12 cellular contexts compared by ENCODE assay signal in genomic region chr2:55045685-55046221, GRCh38. TPM values are rescaled to one million over a fixed set of nuclear protein-coding genes. Genes with fewer than 3 reads are reported as not detected.
DNase-seq lines count a peak whose midpoint lies in the region; ATAC-seq, FAIRE-seq and TF ChIP-seq lines count a peak whose summit lies in the region.
"Had no signal": no experiment of that assay in that cellular context is flagged by ENCODE, and none has a peak within 500 bp of the region (broad histone marks: within the 10 kb centered on the region; RNA-seq: fewer than 3 reads in every experiment).

No MANE protein-coding gene starts in this region.

- DNase-seq in left ventricle myocardium inferior (no peak), left cardiac atrium (no peak), GM12878 (ENCODE audit: low read depth, low spot score) (no peak), kidney epithelial cell (ENCODE audit: low read depth) (no peak), uterus (no peak), iPS-NIHi7 (ENCODE audit: extremely low spot score) (no peak), anterior cingulate cortex (lab: John Stamatoyannopoulos, UW) (no peak), SKM-1 (lab: John Stamatoyannopoulos, UW; ENCODE audit: unreplicated experiment) (no peak)
- DNase-seq: activated T-cell treated with anti-CD3 and anti-CD28 coated beads, Interleukin-2, amount 50 U/mL, for 24 hours; NCI-H446; T-helper 9 cell had no signal

- ATAC-seq in left cardiac atrium, result no peak
- no peak for ATAC-seq in GM12878

- H3K27ac ChIP-seq in left ventricle myocardium inferior (replicated peaks) (no peak overlapping the region), GM12878 (ENCODE audit: control insufficient read depth, insufficient read depth) (no peak overlapping the region), uterus (peak overlapping the region; percentile 5 to 42)

- no peak overlapping the region for H3K9ac ChIP-seq in GM12878 (ENCODE audit: control insufficient read depth, insufficient read depth, low read length)

- RAD21 ChIA-PET in GM12878 (lab: Charles Lee; ENCODE audit: unreplicated experiment), result interaction anchor here (0.9 to 1.6 kb wide), 7 partner anchors 11 to 146 kb away, joined by 3 to 13 read pairs (median 4); no protein-coding TSS in a partner anchor

- TF ChIP-seq RAD21 in GM12878 (IDR thresholded peaks at IDR 0.05; ENCODE audit: insufficient read depth, low read depth, low read length), result no peak

- H4K20me1 ChIP-seq in GM12878 (ENCODE audit: control insufficient read depth, insufficient read depth), result no peaks in the 10 kb centered on the region

- H3K4me1 ChIP-seq in left ventricle myocardium inferior (peaks cover 65% of the 10 kb centered on the region), GM12878 (ENCODE audit: control insufficient read depth, insufficient read depth, low read length) (no peaks in the 10 kb centered on the region), uterus (no peaks in the 10 kb centered on the region)

- intact Hi-C loops in left ventricle myocardium inferior (cut with micrococcal nuclease) (no loop called here), left cardiac atrium (cut with DNase I) (loop anchor here (5.0 to 10.0 kb wide), 2 partner anchors 67 to 119 kb away; no protein-coding TSS in a partner anchor), GM12878 (cut with micrococcal nuclease; ENCODE audit: unreplicated experiment) (loop anchor here (1.0 to 10.0 kb wide), 3 partner anchors 8 to 471 kb away; partner anchors contain the start of gene CCDC88A), uterus (cut with DNase I; ENCODE audit: low total_unique reads) (no loop called here)

- BruUV-seq in GM12878 (replicated peaks; lab: Mats Ljungman, UMichigan), result no TSS peak

- 71% methylated on average over 6 of the region's 6 CpGs for WGBS in GM12878 (ENCODE audit: insufficient coverage, insufficient replicate concordance, low lambda C conversion rate, missing lambda C conversion rate)

- TF ChIP-seq EP300 in GM12878 (IDR thresholded peaks at IDR 0.05; ENCODE audit: borderline replicate concordance in 1 of 2, control insufficient read depth in 1 of 2, low read depth in 2 of 2, low read length in 2 of 2), result no peak

- H3K36me3 ChIP-seq in left ventricle myocardium inferior (no peaks in the 10 kb centered on the region), GM12878 (ENCODE audit: control insufficient read depth in 2 of 2, insufficient read depth in 2 of 2, low read length in 1 of 2) (no peaks in the 10 kb centered on the region), kidney epithelial cell (ENCODE audit: control insufficient read depth, insufficient read depth, low read length) (no peaks in the 10 kb centered on the region), uterus (no peaks in the 10 kb centered on the region)
- H3K36me3 ChIP-seq: HAP-1 had no signal

- SMC1A ChIA-PET in GM12878 (lab: Charles Lee; ENCODE audit: uncharacterized antibody, unreplicated experiment), result interaction anchor here (0.5 to 2.0 kb wide), 20 partner anchors 8 to 776 kb away, joined by 3 to 11 read pairs (median 4); no protein-coding TSS in a partner anchor

- no peak for FAIRE-seq in GM12878 (lab: Jason Lieb, UNC)

- TF ChIP-seq POLR2A in GM12878 (IDR thresholded peaks at IDR 0.05; ENCODE audit: low read depth, low read length), result no peak
- TF ChIP-seq POLR2A in uterus (IDR thresholded peaks at IDR 0.05), result no peak

- CTCF ChIA-PET in GM12878 (lab: Yijun Ruan, JAX), result interaction anchor here (0.6 to 1.6 kb wide), 11 partner anchors 9 to 146 kb away, joined by 3 to 8 read pairs (median 4); no protein-coding TSS in a partner anchor

- H3K27me3 ChIP-seq in left ventricle myocardium inferior (ENCODE audit: low read depth) (no peaks in the 10 kb centered on the region), GM12878 (replicated peaks in 1 of 2; ENCODE audit: control insufficient read depth in 2 of 2, insufficient read depth in 2 of 2, low read length in 1 of 2) (no peaks in the 10 kb centered on the region), kidney epithelial cell (ENCODE audit: control insufficient read depth, insufficient read depth, low read length) (no peaks in the 10 kb centered on the region), uterus (no peaks in the 10 kb centered on the region)

- in situ Hi-C loops in GM12878 (cut with MboI), result no loop called here

- POLR2A ChIA-PET in GM12878 (lab: Charles Lee), result interaction anchor here (0.9 to 2.7 kb wide), 3 partner anchors 13 to 35 kb away, joined by 3 to 8 read pairs (median 4); no protein-coding TSS in a partner anchor

- peaks cover 90% of the 10 kb centered on the region for H3K79me2 ChIP-seq in GM12878 (ENCODE audit: control insufficient read depth, insufficient read depth, low read length)

- TF ChIP-seq CTCF in left ventricle myocardium inferior (IDR thresholded peaks at IDR 0.05; ENCODE audit: borderline replicate concordance) (no peak), GM12878 (IDR thresholded peaks at IDR 0.05 in 2 of 3, conservative IDR thresholded peaks at IDR 0.05 in 1 of 3; ENCODE audit: control insufficient read depth in 2 of 3, extremely low read depth in 1 of 3, insufficient read depth in 1 of 3, low read depth in 3 of 3, low read length in 3 of 3) (no peak), kidney epithelial cell (IDR thresholded peaks at IDR 0.05; ENCODE audit: insufficient read depth, low read length, poor library complexity, severe bottlenecking) (no peak), uterus (IDR thresholded peaks at IDR 0.05) (no peak)

- no peak overlapping the region for H2AFZ ChIP-seq in GM12878 (ENCODE audit: control insufficient read depth, low read depth, low read length)

- H3K4me2 ChIP-seq in GM12878 (ENCODE audit: control insufficient read depth, insufficient read depth), result peak overlapping the region; percentile 85

- H3K4me3 ChIP-seq in left ventricle myocardium inferior, result peak overlapping the region; percentile 14
- peak overlapping the region; percentile 53 for H3K4me3 ChIP-seq in GM12878
- peak overlapping the region; percentile 5 for H3K4me3 ChIP-seq in kidney epithelial cell (ENCODE audit: low read depth, low read length)
- no peak overlapping the region for H3K4me3 ChIP-seq in uterus
- H3K4me3 ChIP-seq: HAP-1 had no signal

- H3K9me3 ChIP-seq in left ventricle myocardium inferior (replicated peaks) (no peaks in the 10 kb centered on the region), GM12878 (replicated peaks; ENCODE audit: control insufficient read depth, insufficient read depth, low read length) (no peaks in the 10 kb centered on the region), uterus (no peaks in the 10 kb centered on the region)
- H3K9me3 ChIP-seq: HAP-1 had no signal

TF ChIP-seq in GM12878, 131 proteins besides CTCF, POLR2A, EP300 and RAD21 (continues in another document):
- no peak for TF ChIP-seq ATF3 (IDR thresholded peaks at IDR 0.05; ENCODE audit: borderline replicate concordance, extremely low read depth, low read depth, low read length)
- no peak for TF ChIP-seq GABPA (IDR thresholded peaks at IDR 0.05; ENCODE audit: low read depth)
- TF ChIP-seq KLF5 (IDR thresholded peaks at IDR 0.05; ENCODE audit: partially characterized antibody), result no peak
- TF ChIP-seq E4F1 (IDR thresholded peaks at IDR 0.05; ENCODE audit: borderline replicate concordance, partially characterized antibody), result no peak
- no peak for TF ChIP-seq NR2C2 (IDR thresholded peaks at IDR 0.05; ENCODE audit: borderline replicate concordance, control insufficient read depth, insufficient read length, low read depth)
- no peak for TF ChIP-seq ZZZ3 (IDR thresholded peaks at IDR 0.05; ENCODE audit: control insufficient read depth, insufficient read length, low read depth)
- no peak for TF ChIP-seq FOS (IDR thresholded peaks at IDR 0.05; ENCODE audit: borderline replicate concordance, extremely low read depth, insufficient read length)

RNA-seq across cellular contexts. Expression of gene RTN4, which starts 4.5 kb away (rescaled TPM):
- total RNA-seq in left ventricle myocardium inferior (105 TPM), left cardiac atrium (100 to 1,000 TPM; 249 to 251 TPM), GM12878 (2014; rRNA removed) (55.5 and 56.0 TPM in 2 replicates), GM12878 (2014; rRNA removed; fragmentation: Illumina TruSeq; extraction: Trizol) (65.5 and 69.7 TPM in 2 replicates), GM12878 (2021) (133 TPM in 2 replicates), kidney epithelial cell (355 and 382 TPM in 2 replicates), uterus (100 to 1,000 TPM; 119 to 205 (median 154) TPM)
- 114 and 117 TPM in 2 replicates for total RNA-seq in GM12878 (2013; cell fraction: nucleolus; rRNA removed)
- polyA plus RNA-seq in GM12878 (2011; ENCODE audit: low read depth), result 56.1 TPM
- polyA plus RNA-seq in GM12878 (2011; rRNA removed) (94.3 and 135 TPM in 2 replicates), GM12878 (2014; fragmentation: Illumina TruSeq; extraction: Trizol) (130 and 166 TPM in 2 replicates), GM12878 (2014; fragmentation: Nextera tagmentation; extraction: Ambion mirVana) (100 to 1,000 TPM in 1 of 2 experiments, 10 to 100 TPM in 1; 68.0 to 112 TPM), GM12878 (2014; rRNA removed) (71.2 and 72.6 TPM in 2 replicates), GM12878 (2016; fragmentation: Nextera tagmentation; extraction: Ambion mirVana) (10 to 100 TPM; 78.4 to 88.1 TPM)
- polyA plus RNA-seq in GM12878 (2011; cell fraction: cytosol; rRNA removed), result 31.6 and 46.1 TPM in 2 replicates
- 43.0 and 55.6 TPM in 2 replicates for polyA plus RNA-seq in GM12878 (2011; cell fraction: nucleus; rRNA removed)
- polyA plus RNA-seq in GM12878 (2012), result 94.6 and 95.7 TPM in 2 replicates
- polyA minus RNA-seq in GM12878 (2011; rRNA and poly(A)+ RNA removed), result 50.2 and 64.6 TPM in 2 replicates
- 23.1 and 32.0 TPM in 2 replicates for polyA minus RNA-seq in GM12878 (2011; cell fraction: cytosol; rRNA and poly(A)+ RNA removed)
- 25.6 and 43.1 TPM in 2 replicates for polyA minus RNA-seq in GM12878 (2011; cell fraction: nucleus; rRNA and poly(A)+ RNA removed)

Comparison
In these comparisons a context has a peak if more than half of its experiments do, and no peak if none do; other contexts are left out.
1. intact Hi-C loops: an anchor here in left cardiac atrium (5.0 to 10.0 kb wide) and GM12878 (1.0 to 10.0 kb wide); none called in left ventricle myocardium inferior and uterus.
2. H3K27ac ChIP-seq: peak in uterus (2 of 2); none in left ventricle myocardium inferior (single experiment) and GM12878 (single experiment).
3. H3K4me3 ChIP-seq: peak in left ventricle myocardium inferior (single experiment), GM12878 (single experiment) and kidney epithelial cell (single experiment); none in uterus (0 of 2).